22 cellular contexts compared by ENCODE assay signal in the genomic region with DNA sequence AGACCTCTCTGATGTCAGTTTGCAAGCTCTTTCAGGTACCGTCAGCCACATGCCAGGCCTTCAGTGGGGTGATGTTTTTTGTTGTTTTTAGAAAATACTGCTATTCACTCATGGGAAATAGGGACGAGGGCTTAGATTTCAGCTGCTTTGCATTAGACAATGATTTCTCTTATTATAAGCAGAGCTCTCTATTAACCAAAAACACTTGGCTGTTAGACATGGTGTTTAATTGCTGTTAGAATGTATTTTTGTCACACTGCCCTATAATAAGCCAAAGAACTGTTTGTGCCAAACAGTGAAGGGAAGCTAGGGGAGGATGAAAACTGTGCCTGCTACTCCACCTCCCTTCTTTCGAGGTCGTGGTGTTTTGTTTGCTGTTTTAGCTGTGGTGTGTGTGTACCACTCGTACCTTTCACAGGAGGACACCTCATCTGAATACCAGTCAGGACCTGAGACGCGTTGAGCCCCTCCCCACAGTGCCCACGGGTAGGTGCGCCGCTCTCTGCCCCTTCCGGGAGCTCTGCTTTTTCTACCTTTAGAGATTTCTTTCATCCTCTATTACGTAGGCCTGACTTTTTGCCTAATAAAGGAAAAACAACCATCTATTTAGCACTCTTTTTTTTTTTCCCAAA. TPM values are rescaled to one million over a fixed set of nuclear protein-coding genes. Genes with fewer than 3 reads are reported as not detected.
DNase-seq lines count a peak whose midpoint lies in the region; ATAC-seq and TF ChIP-seq lines count a peak whose summit lies in the region.
"Had no signal": no experiment of that assay in that cellular context is flagged by ENCODE, and none has a peak within 500 bp of the region (broad histone marks: within the 10 kb centered on the region; RNA-seq: fewer than 3 reads in every experiment).

No MANE protein-coding gene starts in this region.

- no peaks in the 10 kb centered on the region for H4K20me1 ChIP-seq in PC-3 (ENCODE audit: low read length)

- no TSS peak for BruUV-seq in PC-3 (replicated peaks; lab: Mats Ljungman, UMichigan)

- no peak overlapping the region for H3K9ac ChIP-seq in PC-3 (ENCODE audit: low read length)

- H3K9me3 ChIP-seq in right cardiac atrium (ENCODE audit: control insufficient read depth, low read length) (no peaks in the 10 kb centered on the region), psoas muscle (no peaks in the 10 kb centered on the region), PC-3 (ENCODE audit: low read length) (no peaks in the 10 kb centered on the region)
- H3K9me3 ChIP-seq: upper lobe of left lung had no signal

- peaks cover 14% of the 10 kb centered on the region for H3K4me1 Mint-ChIP-seq in CD14-positive monocyte

- no peaks in the 10 kb centered on the region for H3K36me3 ChIP-seq in psoas muscle (ENCODE audit: insufficient read depth in 1 of 2, low read depth in 1 of 2)
- H3K36me3 ChIP-seq in PC-3 (ENCODE audit: low read depth, low read length), result no peaks in the 10 kb centered on the region
- H3K36me3 ChIP-seq: upper lobe of left lung had no signal

- no peak overlapping the region for H3K4me3 Mint-ChIP-seq in CD14-positive monocyte
- H3K4me3 Mint-ChIP-seq: activated naive CD8-positive, alpha-beta T cell; activated T-cell treated with anti-CD3 and anti-CD28 coated beads, Interleukin-2, amount 50 U/mL, for 72 hours; CD8-positive, alpha-beta T cell; dendritic cell treated with granulocyte-macrophage colony-stimulating factor and Interleukin-4, amounts not matched to agents 40 ng/mL and 50 ng/mL, for 4 days; natural killer cell; T-helper 2 cell treated with Interferon-gamma antibody and Interleukin-4, amounts not matched to agents 5 μg/mL and 100 μg/mL, for 36 hours had no signal

- intact Hi-C loops in CD14-positive monocyte (cut with micrococcal nuclease) (no loop called here), right cardiac atrium (cut with DNase I) (no loop called here), psoas muscle (cut with DNase I) (no loop called here), PC-3 (cut with micrococcal nuclease) (no loop called here)

- POLR2A ChIA-PET in PC-3 (lab: Charles Lee; ENCODE audit: unreplicated experiment), result no interaction called here

- H3K4me2 ChIP-seq in PC-3 (ENCODE audit: low read length), result no peak overlapping the region

- no peaks in the 10 kb centered on the region for H3K9me2 ChIP-seq in PC-3 (replicated peaks; ENCODE audit: low read length)

- H3K27me3 ChIP-seq in right cardiac atrium (ENCODE audit: control insufficient read depth, insufficient read depth) (no peaks in the 10 kb centered on the region), psoas muscle (ENCODE audit: insufficient read depth in 3 of 3, low read length in 2 of 3) (no peaks in the 10 kb centered on the region), PC-3 (ENCODE audit: low read length) (no peaks in the 10 kb centered on the region)
- H3K27me3 ChIP-seq: upper lobe of left lung had no signal

- peak overlapping the region; percentile 98 for H3K27ac ChIP-seq in VCaP
- peak overlapping the region; percentile 34 for H3K27ac ChIP-seq in right cardiac atrium (ENCODE audit: low read length)
- H3K27ac ChIP-seq in psoas muscle, result peak overlapping the region; percentile 21
- H3K27ac ChIP-seq in PC-3 (ENCODE audit: low read length), result no peak overlapping the region

- peak; percentile 54 to 59 for ATAC-seq in right cardiac atrium
- ATAC-seq in psoas muscle, result peak in 2 of 4 donors; percentile 34 to 75
- no peak for ATAC-seq in PC-3
- ATAC-seq in GM18517 (IDR thresholded peaks at IDR 0.05; ENCODE audit: unreplicated experiment), result no peak
- ATAC-seq: activated CD4-positive, CD25-positive, alpha-beta regulatory T cell treated with anti-CD3 and anti-CD28 coated beads, Interleukin-2, amount 50 U/mL, for 24 hours; activated T-cell treated with anti-CD3 and anti-CD28 coated beads, Interleukin-2, amount 50 U/mL, for 72 hours; CD8-positive, alpha-beta T cell; natural killer cell had no signal

- DNase-seq in CD14-positive monocyte (ENCODE audit: low spot score) (no peak), right cardiac atrium (no peak), psoas muscle (no peak), PC-3 (no peak), retina (no peak)
- DNase-seq in activated naive CD4-positive, alpha-beta T cell treated with anti-CD3 and anti-CD28 coated beads, Interleukin-2, amount 50 U/mL, for 16 hours, result no peak
- DNase-seq: activated T-cell treated with anti-CD3 and anti-CD28 coated beads, Interleukin-2, amount 50 U/mL, for 72 hours; CD8-positive, alpha-beta T cell; DMS79 treated with DMSO at 0.1 percent for 48 hours; H7; MV-4-11; natural killer cell; NCI-H2029; stimulated activated CD4-positive, alpha-beta T cell treated with anti-CD3 and anti-CD28 coated beads, Interleukin-15, amount 100 ng/mL, for 24 hours; stimulated activated naive CD4-positive, alpha-beta T cell; upper lobe of left lung had no signal

- no peaks in the 10 kb centered on the region for H3K9me3 Mint-ChIP-seq in CD14-positive monocyte
- H3K9me3 Mint-ChIP-seq: activated T-cell treated with anti-CD3 and anti-CD28 coated beads, Interleukin-2, amount 50 U/mL, for 72 hours; CD8-positive, alpha-beta T cell; dendritic cell treated with granulocyte-macrophage colony-stimulating factor and Interleukin-4, amounts not matched to agents 40 ng/mL and 50 ng/mL, for 4 days; natural killer cell; T-helper 2 cell treated with Interferon-gamma antibody and Interleukin-4, amounts not matched to agents 5 μg/mL and 100 μg/mL, for 36 hours had no signal

- H3K4me3 ChIP-seq in right cardiac atrium (ENCODE audit: low read length), result no peak overlapping the region
- H3K4me3 ChIP-seq in psoas muscle, result no peak overlapping the region
- H3K4me3 ChIP-seq in PC-3 (ENCODE audit: low read length), result no peak overlapping the region
- H3K4me3 ChIP-seq: upper lobe of left lung had no signal

- peaks cover 2% of the 10 kb centered on the region for H3K4me1 ChIP-seq in right cardiac atrium (ENCODE audit: control insufficient read depth, insufficient read depth, low read length)
- peaks cover 53% of the 10 kb centered on the region for H3K4me1 ChIP-seq in psoas muscle
- peaks cover 27% of the 10 kb centered on the region for H3K4me1 ChIP-seq in PC-3 (ENCODE audit: insufficient read depth, low read length)

- no peak overlapping the region for H2AFZ ChIP-seq in PC-3 (ENCODE audit: low read length)

- H3F3A ChIP-seq in PC-3 (ENCODE audit: low read length, unreplicated experiment), result peaks cover 5% of the 10 kb centered on the region

- H3K27me3 Mint-ChIP-seq in CD14-positive monocyte (ENCODE audit: low read depth in 3 of 3), result no peaks in the 10 kb centered on the region
- H3K27me3 Mint-ChIP-seq: activated naive CD8-positive, alpha-beta T cell; dendritic cell treated with granulocyte-macrophage colony-stimulating factor and Interleukin-4, amounts not matched to agents 40 ng/mL and 50 ng/mL, for 4 days had no signal

- H3K27ac Mint-ChIP-seq in CD14-positive monocyte, result peak overlapping the region in 5 of 7 donors; percentile 17 to 77 (median 49)
- H3K27ac Mint-ChIP-seq: activated naive CD8-positive, alpha-beta T cell; activated T-cell treated with anti-CD3 and anti-CD28 coated beads, Interleukin-2, amount 50 U/mL, for 72 hours; CD8-positive, alpha-beta T cell; dendritic cell treated with granulocyte-macrophage colony-stimulating factor and Interleukin-4, amounts not matched to agents 40 ng/mL and 50 ng/mL, for 4 days; natural killer cell; T-helper 2 cell treated with Interferon-gamma antibody and Interleukin-4, amounts not matched to agents 5 μg/mL and 100 μg/mL, for 36 hours had no signal

- 63% methylated on average over 12 of the region's 12 CpGs for WGBS in right cardiac atrium
- WGBS in psoas muscle, 3 donors, result 53 to 64% (median 56%) methylated on average over 12 of the region's 12 CpGs

- peaks cover 14 to 18% of the 10 kb centered on the region in 2 donors for H3K36me3 Mint-ChIP-seq in CD14-positive monocyte
- H3K36me3 Mint-ChIP-seq: activated naive CD8-positive, alpha-beta T cell; CD8-positive, alpha-beta T cell; natural killer cell had no signal

- CTCF ChIA-PET in PC-3 (lab: Charles Lee), result no interaction called here

- peaks cover 92% of the 10 kb centered on the region for H3K79me2 ChIP-seq in PC-3 (ENCODE audit: low read length)

- TF ChIP-seq CTCF in CD14-positive monocyte (IDR thresholded peaks at IDR 0.05) (no peak), VCaP (conservative IDR thresholded peaks at IDR 0.05) (no peak), psoas muscle (IDR thresholded peaks at IDR 0.05) (no peak), PC-3 (conservative IDR thresholded peaks at IDR 0.05; ENCODE audit: low read depth, low read length) (no peak)

RNA-seq across cellular contexts. Expression of a gene that starts 57.9 kb away (rescaled TPM):
- 10 to 100 TPM; 17.6 to 28.0 TPM for polyA plus RNA-seq in CD14-positive monocyte
- 100 to 1,000 TPM; 106 to 146 (median 117) TPM for total RNA-seq in right cardiac atrium
- 54.1 TPM for polyA plus RNA-seq in right cardiac atrium
- total RNA-seq in psoas muscle, result 10 to 100 TPM; 72.4 to 95.6 (median 76.2) TPM
- polyA plus RNA-seq in psoas muscle, result 10 to 100 TPM; 12.5 to 35.3 (median 17.7) TPM
- 39.6 and 44.5 TPM in 2 replicates for total RNA-seq in PC-3 (2014; rRNA removed)

Comparison
In these comparisons a context has a peak if more than half of its experiments do, and no peak if none do; other contexts are left out.
1. ATAC-seq: peak in right cardiac atrium (2 of 2); none in PC-3 (single experiment) and GM18517 (single experiment).